Comparison of ENCODE assay signal across 1 cellular context in the genomic region with DNA sequence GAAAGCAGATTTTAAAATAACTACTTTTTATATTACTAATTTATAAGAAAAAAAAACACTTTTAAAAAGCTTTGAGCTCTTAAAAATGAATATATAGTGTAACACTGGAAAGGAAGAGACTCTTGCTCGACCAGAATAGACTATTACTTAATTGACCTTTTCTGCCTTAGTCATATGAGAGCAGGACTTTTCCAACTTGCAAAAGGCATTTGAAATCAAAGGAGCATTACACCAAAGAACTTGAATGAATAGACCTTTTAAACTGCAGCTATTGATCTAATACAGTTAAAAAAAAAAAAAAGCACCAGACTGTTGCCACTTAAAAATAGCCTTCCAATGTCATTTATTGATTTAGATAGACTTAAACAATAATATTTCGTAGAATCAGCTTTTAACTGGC.
TF ChIP-seq lines count a peak whose summit lies in the region.

No MANE protein-coding gene starts in this region.

TF ChIP-seq in SK-N-SH, 30 proteins besides CTCF, POLR2A, EP300 and RAD21 (continued from another document):
- TF ChIP-seq, protein P1, sequence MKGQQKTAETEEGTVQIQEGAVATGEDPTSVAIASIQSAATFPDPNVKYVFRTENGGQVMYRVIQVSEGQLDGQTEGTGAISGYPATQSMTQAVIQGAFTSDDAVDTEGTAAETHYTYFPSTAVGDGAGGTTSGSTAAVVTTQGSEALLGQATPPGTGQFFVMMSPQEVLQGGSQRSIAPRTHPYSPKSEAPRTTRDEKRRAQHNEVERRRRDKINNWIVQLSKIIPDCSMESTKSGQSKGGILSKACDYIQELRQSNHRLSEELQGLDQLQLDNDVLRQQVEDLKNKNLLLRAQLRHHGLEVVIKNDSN (IDR thresholded peaks at IDR 0.05; ENCODE audit: borderline replicate concordance, low read depth): no peak
- TF ChIP-seq, protein P2, sequence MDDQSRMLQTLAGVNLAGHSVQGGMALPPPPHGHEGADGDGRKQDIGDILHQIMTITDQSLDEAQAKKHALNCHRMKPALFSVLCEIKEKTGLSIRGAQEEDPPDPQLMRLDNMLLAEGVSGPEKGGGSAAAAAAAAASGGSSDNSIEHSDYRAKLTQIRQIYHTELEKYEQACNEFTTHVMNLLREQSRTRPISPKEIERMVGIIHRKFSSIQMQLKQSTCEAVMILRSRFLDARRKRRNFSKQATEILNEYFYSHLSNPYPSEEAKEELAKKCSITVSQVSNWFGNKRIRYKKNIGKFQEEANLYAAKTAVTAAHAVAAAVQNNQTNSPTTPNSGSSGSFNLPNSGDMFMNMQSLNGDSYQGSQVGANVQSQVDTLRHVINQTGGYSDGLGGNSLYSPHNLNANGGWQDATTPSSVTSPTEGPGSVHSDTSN (IDR thresholded peaks at IDR 0.05): no peak
